In the genomic region with DNA sequence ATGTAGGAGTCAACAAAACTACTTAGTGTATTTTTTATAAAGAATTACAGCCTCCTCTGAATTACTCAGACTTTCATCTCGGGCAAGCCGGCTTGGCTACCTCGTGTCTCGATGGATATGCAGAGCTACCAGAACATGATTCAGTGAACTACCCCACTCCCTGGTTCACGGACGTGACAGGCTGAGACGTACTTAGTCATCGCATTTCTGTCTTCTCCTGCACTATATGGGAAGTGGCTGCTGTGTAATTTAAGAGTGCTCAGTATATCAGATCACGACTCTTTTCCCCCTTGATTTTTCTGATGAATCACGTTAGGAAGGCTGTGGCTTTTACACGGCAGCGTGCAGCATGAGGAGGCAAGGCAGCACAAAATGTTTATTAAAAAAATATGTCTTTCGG, we compare ENCODE assay signal across 8 cellular contexts.
DNase-seq lines count a peak whose midpoint lies in the region; ATAC-seq and TF ChIP-seq lines count a peak whose summit lies in the region.

No MANE protein-coding gene starts in this region.

- no peaks in the 10 kb centered on the region for H3K9me3 ChIP-seq in ascending aorta

- no peak for TF ChIP-seq CTCF in epithelial cell of proximal tubule (conservative IDR thresholded peaks at IDR 0.05; ENCODE audit: low read depth, low read length)
- TF ChIP-seq CTCF in ascending aorta (IDR thresholded peaks at IDR 0.05): no peak

- H3K4me1 ChIP-seq in ascending aorta: no peaks in the 10 kb centered on the region

- intact Hi-C loops in ascending aorta (cut with DNase I): no loop called here

- H3K27ac ChIP-seq in ascending aorta: no peak overlapping the region

- H3K27me3 ChIP-seq in ascending aorta: no peaks in the 10 kb centered on the region

- H3K4me3 ChIP-seq in epithelial cell of proximal tubule (ENCODE audit: low read depth, low read length): no peak overlapping the region
- H3K4me3 ChIP-seq in ascending aorta: no peak overlapping the region

- H3K36me3 ChIP-seq in ascending aorta: no peaks in the 10 kb centered on the region

- no peak for ATAC-seq in GM21381 (IDR thresholded peaks at IDR 0.05; ENCODE audit: unreplicated experiment)
- no peak for ATAC-seq in GM18909 (IDR thresholded peaks at IDR 0.05; ENCODE audit: poor library complexity, unreplicated experiment)

- DNase-seq in H4 (ENCODE audit: low spot score) (peak; percentile 82), epithelial cell of proximal tubule (ENCODE audit: low read depth) (peak; percentile 66), ascending aorta (ENCODE audit: low spot score in 2 of 2) (no peak), NCI-H446 treated with DMSO at 0.1 percent for 48 hours (lab: John Stamatoyannopoulos, UW) (no peak)
- DNase-seq in activated CD4-positive, alpha-beta T cell treated with anti-CD3 and anti-CD28 coated beads for 48 hours: peak; percentile 78
- peak; percentile 26 to 34 for DNase-seq in stimulated activated CD4-positive, alpha-beta T cell treated with anti-CD3 and anti-CD28 coated beads, Interleukin-2, amount 100 ng/mL, for 48 hours

Comparison
In these comparisons a context has a peak if more than half of its experiments do, and no peak if none do; other contexts are left out.
1. DNase-seq: peak in H4 (single experiment), activated CD4-positive, alpha-beta T cell treated with anti-CD3 and anti-CD28 coated beads for 48 hours (single experiment), epithelial cell of proximal tubule (single experiment) and stimulated activated CD4-positive, alpha-beta T cell treated with anti-CD3 and anti-CD28 coated beads, Interleukin-2, amount 100 ng/mL, for 48 hours (2 of 2); none in ascending aorta (0 of 2) and NCI-H446 treated with DMSO at 0.1 percent for 48 hours (single experiment).